13 cellular contexts compared by ENCODE assay signal in genomic region chr6:37125779-37126553, GRCh38. TPM values are rescaled to one million over a fixed set of nuclear protein-coding genes. Genes with fewer than 3 reads are reported as not detected.
A peak's percentile ranks its signal among the peaks of the same experiment; 100 is the strongest.
DNase-seq lines count a peak whose midpoint lies in the region; ATAC-seq and TF ChIP-seq lines count a peak whose summit lies in the region.
"Had no signal": no experiment of that assay in that cellular context is flagged by ENCODE, and none has a peak within 500 bp of the region (broad histone marks: within the 10 kb centered on the region; RNA-seq: fewer than 3 reads in every experiment).

No MANE protein-coding gene starts in this region.

- TF ChIP-seq CTCF in right atrium auricular region (IDR thresholded peaks at IDR 0.05) = no peak
- TF ChIP-seq CTCF in heart left ventricle (IDR thresholded peaks at IDR 0.05) = no peak
- TF ChIP-seq CTCF in brain microvascular endothelial cell (IDR thresholded peaks at IDR 0.05; ENCODE audit: low read depth, low read length, missing control alignments) = no peak
- no peak for TF ChIP-seq CTCF in type B pancreatic cell (conservative IDR thresholded peaks at IDR 0.05)

- peaks cover 41% of the 10 kb centered on the region for H3K4me1 Mint-ChIP-seq in type B pancreatic cell (ENCODE audit: unreplicated experiment)
- peaks cover 3 to 10% (median 6%) of the 10 kb centered on the region in 4 donors for H3K4me1 Mint-ChIP-seq in CD4-positive, alpha-beta memory T cell

- H3K4me1 ChIP-seq in right atrium auricular region (peaks cover 0 to 27% of the 10 kb centered on the region in 2 donors), heart left ventricle (peaks cover 0 to 31% (median 13%) of the 10 kb centered on the region in 12 donors)
- peaks cover 3% of the 10 kb centered on the region for H3K4me1 ChIP-seq in CD4-positive, alpha-beta memory T cell (ENCODE audit: insufficient read depth, low read length)

- no peaks in the 10 kb centered on the region for H3K27me3 ChIP-seq in right atrium auricular region
- H3K27me3 ChIP-seq in heart left ventricle = no peaks in the 10 kb centered on the region
- H3K27me3 ChIP-seq in brain microvascular endothelial cell (replicated peaks) = no peaks in the 10 kb centered on the region
- no peaks in the 10 kb centered on the region for H3K27me3 ChIP-seq in MG63
- no peaks in the 10 kb centered on the region for H3K27me3 ChIP-seq in CD4-positive, alpha-beta memory T cell (ENCODE audit: insufficient read depth, low read length)
- H3K27me3 ChIP-seq: sigmoid colon had no signal

- intact Hi-C loops in heart left ventricle (cut with DNase I) = no loop called here
- intact Hi-C loops in CD4-positive, alpha-beta memory T cell (cut with micrococcal nuclease) = no loop called here

- in situ Hi-C loops in brain microvascular endothelial cell (cut with HindIII; ENCODE audit: low pct_ligation_motif_present, low sequenced_read_pairs) = no loop called here

- CTCF ChIA-PET in CD4-positive, alpha-beta memory T cell (lab: Charles Lee; ENCODE audit: partially characterized antibody) = no interaction called here

- peak overlapping the region; percentile 97 for H3K27ac Mint-ChIP-seq in type B pancreatic cell
- H3K27ac Mint-ChIP-seq in CD4-positive, alpha-beta memory T cell = peak overlapping the region in 2 of 7 donors; percentile 17 to 66
- H3K27ac Mint-ChIP-seq: activated CD4-positive, alpha-beta memory T cell treated with anti-CD3 and anti-CD28 coated beads for 36 hours; activated naive CD8-positive, alpha-beta T cell treated with anti-CD3 and anti-CD28 coated beads, Interleukin-2, amount 50 U/mL, for 24 hours had no signal

- H3K4me3 ChIP-seq in right atrium auricular region = peak overlapping the region in 1 of 2 donors; percentile 14
- no peak overlapping the region for H3K4me3 ChIP-seq in heart left ventricle
- no peak overlapping the region for H3K4me3 ChIP-seq in brain microvascular endothelial cell (ENCODE audit: low read depth, low read length)
- H3K4me3 ChIP-seq in MG63 = no peak overlapping the region
- H3K4me3 ChIP-seq in CD4-positive, alpha-beta memory T cell (ENCODE audit: low read length in 2 of 2) = no peak overlapping the region
- H3K4me3 ChIP-seq: sigmoid colon had no signal

- no peak for TF ChIP-seq POLR2A in heart left ventricle (IDR thresholded peaks at IDR 0.05)

- H3K9me3 ChIP-seq in right atrium auricular region = no peaks in the 10 kb centered on the region
- H3K9me3 ChIP-seq in heart left ventricle = no peaks in the 10 kb centered on the region
- H3K9me3 ChIP-seq in MG63 = no peaks in the 10 kb centered on the region
- H3K9me3 ChIP-seq in CD4-positive, alpha-beta memory T cell (ENCODE audit: control insufficient read depth in 1 of 2, low read length in 2 of 2) = no peaks in the 10 kb centered on the region
- H3K9me3 ChIP-seq: sigmoid colon had no signal

- H3K36me3 Mint-ChIP-seq in type B pancreatic cell = no peaks in the 10 kb centered on the region
- H3K36me3 Mint-ChIP-seq in CD4-positive, alpha-beta memory T cell = no peaks in the 10 kb centered on the region
- H3K36me3 Mint-ChIP-seq: activated CD4-positive, alpha-beta memory T cell treated with anti-CD3 and anti-CD28 coated beads for 36 hours had no signal

- peak overlapping the region; percentile 59 to 93 for H3K27ac ChIP-seq in right atrium auricular region
- H3K27ac ChIP-seq in heart left ventricle = no peak overlapping the region
- peak overlapping the region; percentile 35 for H3K27ac ChIP-seq in brain microvascular endothelial cell
- H3K27ac ChIP-seq in CD4-positive, alpha-beta memory T cell (ENCODE audit: low read depth, low read length) = no peak overlapping the region

- H3K36me3 ChIP-seq in right atrium auricular region (no peaks in the 10 kb centered on the region), heart left ventricle (no peaks in the 10 kb centered on the region), brain microvascular endothelial cell (replicated peaks) (no peaks in the 10 kb centered on the region), MG63 (no peaks in the 10 kb centered on the region)
- no peaks in the 10 kb centered on the region for H3K36me3 ChIP-seq in CD4-positive, alpha-beta memory T cell (ENCODE audit: insufficient read depth, low read length)
- H3K36me3 ChIP-seq: sigmoid colon had no signal

- H3K4me3 Mint-ChIP-seq in type B pancreatic cell = peak overlapping the region; percentile 85
- H3K4me3 Mint-ChIP-seq in CD4-positive, alpha-beta memory T cell = no peak overlapping the region
- H3K4me3 Mint-ChIP-seq: activated CD4-positive, alpha-beta memory T cell treated with anti-CD3 and anti-CD28 coated beads for 36 hours; activated naive CD8-positive, alpha-beta T cell treated with anti-CD3 and anti-CD28 coated beads, Interleukin-2, amount 50 U/mL, for 24 hours had no signal

- DNase-seq in right atrium auricular region (ENCODE audit: low spot score) (no peak), heart left ventricle (no peak), brain microvascular endothelial cell (no peak), kidney tubule cell (ENCODE audit: low spot score) (peak; percentile 56), type B pancreatic cell (ENCODE audit: extremely low spot score, unreplicated experiment) (peak; percentile 72), MG63 (no peak)
- DNase-seq in stimulated activated CD4-positive, alpha-beta T cell treated with anti-CD3 and anti-CD28 coated beads, Interleukin-4, amount 100 ng/mL, for 1 hour = no peak
- no peak for DNase-seq in CD4-positive, alpha-beta memory T cell
- DNase-seq: activated CD4-positive, alpha-beta memory T cell treated with anti-CD3 and anti-CD28 coated beads for 36 hours; activated naive CD8-positive, alpha-beta T cell treated with anti-CD3 and anti-CD28 coated beads, Interleukin-2, amount 50 U/mL, for 24 hours; EL; sigmoid colon had no signal

- no peak for ATAC-seq in heart left ventricle
- ATAC-seq: activated naive CD8-positive, alpha-beta T cell treated with anti-CD3 and anti-CD28 coated beads, Interleukin-2, amount 50 U/mL, for 24 hours; left lobe of liver had no signal

- peaks cover 4% of the 10 kb centered on the region for H3K9me3 Mint-ChIP-seq in type B pancreatic cell
- no peaks in the 10 kb centered on the region for H3K9me3 Mint-ChIP-seq in CD4-positive, alpha-beta memory T cell
- H3K9me3 Mint-ChIP-seq: activated CD4-positive, alpha-beta memory T cell treated with anti-CD3 and anti-CD28 coated beads for 36 hours; activated naive CD8-positive, alpha-beta T cell treated with anti-CD3 and anti-CD28 coated beads, Interleukin-2, amount 50 U/mL, for 24 hours had no signal

- 30 to 37% (median 34%) methylated on average over 22 of the region's 22 CpGs for WGBS in heart left ventricle, 4 donors

- H3K27me3 Mint-ChIP-seq in type B pancreatic cell = no peaks in the 10 kb centered on the region
- H3K27me3 Mint-ChIP-seq in CD4-positive, alpha-beta memory T cell = no peaks in the 10 kb centered on the region

- POLR2A ChIA-PET in CD4-positive, alpha-beta memory T cell (lab: Charles Lee; ENCODE audit: partially characterized antibody) = no interaction called here

RNA-seq across cellular contexts. Expression of gene PIM1, which starts 44.0 kb away (rescaled TPM):
- 10 to 100 TPM; 28.0 to 46.2 TPM for total RNA-seq in right atrium auricular region
- 10 to 100 TPM in 6 of 9 donors, 1 to 10 TPM in 3; 7.0 to 81.8 (median 16.0) TPM for total RNA-seq in heart left ventricle
- polyA plus RNA-seq in heart left ventricle = 10 to 100 TPM in 1 of 2 donors, 1 to 10 TPM in 1; 8.2 to 23.1 TPM
- total RNA-seq in type B pancreatic cell (ENCODE audit: low replicate concordance) = 41.5 and 74.2 TPM in 2 replicates
- 13.0 and 18.9 TPM in 2 replicates for total RNA-seq in MG63 (2014; rRNA removed; shearing (Covaris generic); ENCODE audit: low replicate concordance)
- 100 to 1,000 TPM; 124 to 125 TPM for total RNA-seq in CD4-positive, alpha-beta memory T cell
- 100 to 1,000 TPM; 268 to 334 TPM for polyA plus RNA-seq in CD4-positive, alpha-beta memory T cell

Comparison
In these comparisons a context has a peak if more than half of its experiments do, and no peak if none do; other contexts are left out.
1. H3K27ac ChIP-seq: peak in right atrium auricular region (2 of 2) and brain microvascular endothelial cell (single experiment); none in heart left ventricle (0 of 12) and CD4-positive, alpha-beta memory T cell (single experiment).
2. DNase-seq: peak in kidney tubule cell (single experiment) and type B pancreatic cell (single experiment); none in right atrium auricular region (single experiment), heart left ventricle (0 of 5), brain microvascular endothelial cell (single experiment), stimulated activated CD4-positive, alpha-beta T cell treated with anti-CD3 and anti-CD28 coated beads, Interleukin-4, amount 100 ng/mL, for 1 hour (single experiment), MG63 (single experiment) and CD4-positive, alpha-beta memory T cell (0 of 5).